27 cellular contexts compared by ENCODE assay signal in genomic region chr7:27579565-27579964, GRCh38.
"Had no signal": no experiment of that assay in that cellular context is flagged by ENCODE, and none has a peak within 500 bp of the region (broad histone marks: within the 10 kb centered on the region; RNA-seq: fewer than 3 reads in every experiment).

No MANE protein-coding gene starts in this region.

- H3K36me3 ChIP-seq: esophagus muscularis mucosa, gastrocnemius medialis, lower lobe of right lung, spleen, thoracic aorta had no signal

- H3K9me3 ChIP-seq: esophagus muscularis mucosa, gastrocnemius medialis, lower lobe of right lung, mucosa of descending colon, spleen, thoracic aorta had no signal

- H3K27me3 ChIP-seq: esophagus muscularis mucosa, gastrocnemius medialis, spleen had no signal

- H3K4me3 Mint-ChIP-seq: activated CD4-positive, alpha-beta T cell treated with anti-CD3 and anti-CD28 coated beads, Interleukin-2, amount 10 ng/mL, durations not matched to agents 7 days and 5 days; activated CD8-positive, alpha-beta T cell treated with anti-CD3 and anti-CD28 coated beads, Interleukin-2, amount 10 ng/mL, durations not matched to agents 7 days and 5 days; activated naive CD4-positive, alpha-beta T cell treated with anti-CD3 and anti-CD28 coated beads, Interleukin-2, amount 50 U/mL, for 24 hours; naive B cell; type B pancreatic cell had no signal

- H3K9me3 Mint-ChIP-seq: activated CD4-positive, alpha-beta T cell treated with anti-CD3 and anti-CD28 coated beads, Interleukin-2, amount 10 ng/mL, durations not matched to agents 7 days and 5 days; activated naive CD4-positive, alpha-beta T cell treated with anti-CD3 and anti-CD28 coated beads, Interleukin-2, amount 50 U/mL, for 24 hours; naive B cell; type B pancreatic cell had no signal

- H3K4me1 Mint-ChIP-seq: activated CD4-positive, alpha-beta T cell treated with anti-CD3 and anti-CD28 coated beads, Interleukin-2, amount 10 ng/mL, durations not matched to agents 7 days and 5 days; activated naive CD4-positive, alpha-beta T cell treated with anti-CD3 and anti-CD28 coated beads, Interleukin-2, amount 50 U/mL, for 24 hours had no signal

- H3K4me3 ChIP-seq: esophagus muscularis mucosa, gastrocnemius medialis, lower lobe of right lung, mucosa of descending colon, spleen, thoracic aorta had no signal

- H3K27me3 Mint-ChIP-seq: activated CD4-positive, alpha-beta T cell treated with anti-CD3 and anti-CD28 coated beads, Interleukin-2, amount 10 ng/mL, durations not matched to agents 7 days and 5 days; activated naive CD4-positive, alpha-beta T cell treated with anti-CD3 and anti-CD28 coated beads, Interleukin-2, amount 50 U/mL, for 24 hours; naive B cell; type B pancreatic cell had no signal

- H3K27ac ChIP-seq: esophagus muscularis mucosa, gastrocnemius medialis, lower lobe of right lung, spleen, thoracic aorta, VCaP had no signal

- H3K36me3 Mint-ChIP-seq: activated naive CD4-positive, alpha-beta T cell treated with anti-CD3 and anti-CD28 coated beads, Interleukin-2, amount 50 U/mL, for 24 hours; naive B cell; type B pancreatic cell had no signal

- DNase-seq: activated CD4-positive, alpha-beta T cell treated with anti-CD3 and anti-CD28 coated beads, Interleukin-2, amount 10 ng/mL, durations not matched to agents 7 days and 5 days; activated CD8-positive, alpha-beta T cell treated with anti-CD3 and anti-CD28 coated beads, Interleukin-2, amount 10 ng/mL, durations not matched to agents 7 days and 5 days; activated gamma-delta T cell treated with Interleukin-2 at 50 U/mL for 16 hours; activated T-cell treated with anti-CD3 and anti-CD28 coated beads, Interleukin-2, amount 50 U/mL, for 1 hour; anterior cingulate cortex; central memory CD4-positive, alpha-beta T cell; dermis blood vessel endothelial cell; effector CD8-positive, alpha-beta T cell; gastrocnemius medialis; hippocampal formation; left cardiac atrium; lower lobe of right lung; mesendoderm; mucosa of descending colon; naive B cell; nucleus accumbens; posterior cingulate gyrus; retina; spleen; stimulated activated CD4-positive, alpha-beta T cell treated with anti-CD3 and anti-CD28 coated beads, Interleukin-4, amount 100 ng/mL, for 24 hours; stimulated activated naive CD4-positive, alpha-beta T cell treated with Interleukin-2 at 50 U/mL for 16 hours had no signal

- H3K4me1 ChIP-seq: esophagus muscularis mucosa, gastrocnemius medialis, lower lobe of right lung had no signal

- ATAC-seq: activated CD4-positive, CD25-positive, alpha-beta regulatory T cell treated with anti-CD3 and anti-CD28 coated beads, Interleukin-2, amount 50 U/mL, for 24 hours; activated CD8-positive, alpha-beta T cell treated with anti-CD3 and anti-CD28 coated beads, Interleukin-2, amount 10 ng/mL, durations not matched to agents 7 days and 5 days; gastrocnemius medialis; left cardiac atrium; lower lobe of right lung; mucosa of descending colon had no signal

- H3K27ac Mint-ChIP-seq: activated CD4-positive, alpha-beta T cell treated with anti-CD3 and anti-CD28 coated beads, Interleukin-2, amount 10 ng/mL, durations not matched to agents 7 days and 5 days; activated CD8-positive, alpha-beta T cell treated with anti-CD3 and anti-CD28 coated beads, Interleukin-2, amount 10 ng/mL, durations not matched to agents 7 days and 5 days; activated naive CD4-positive, alpha-beta T cell treated with anti-CD3 and anti-CD28 coated beads, Interleukin-2, amount 50 U/mL, for 24 hours; naive B cell; type B pancreatic cell had no signal
